Comparison of ENCODE assay signal across 8 cellular contexts in the genomic region with DNA sequence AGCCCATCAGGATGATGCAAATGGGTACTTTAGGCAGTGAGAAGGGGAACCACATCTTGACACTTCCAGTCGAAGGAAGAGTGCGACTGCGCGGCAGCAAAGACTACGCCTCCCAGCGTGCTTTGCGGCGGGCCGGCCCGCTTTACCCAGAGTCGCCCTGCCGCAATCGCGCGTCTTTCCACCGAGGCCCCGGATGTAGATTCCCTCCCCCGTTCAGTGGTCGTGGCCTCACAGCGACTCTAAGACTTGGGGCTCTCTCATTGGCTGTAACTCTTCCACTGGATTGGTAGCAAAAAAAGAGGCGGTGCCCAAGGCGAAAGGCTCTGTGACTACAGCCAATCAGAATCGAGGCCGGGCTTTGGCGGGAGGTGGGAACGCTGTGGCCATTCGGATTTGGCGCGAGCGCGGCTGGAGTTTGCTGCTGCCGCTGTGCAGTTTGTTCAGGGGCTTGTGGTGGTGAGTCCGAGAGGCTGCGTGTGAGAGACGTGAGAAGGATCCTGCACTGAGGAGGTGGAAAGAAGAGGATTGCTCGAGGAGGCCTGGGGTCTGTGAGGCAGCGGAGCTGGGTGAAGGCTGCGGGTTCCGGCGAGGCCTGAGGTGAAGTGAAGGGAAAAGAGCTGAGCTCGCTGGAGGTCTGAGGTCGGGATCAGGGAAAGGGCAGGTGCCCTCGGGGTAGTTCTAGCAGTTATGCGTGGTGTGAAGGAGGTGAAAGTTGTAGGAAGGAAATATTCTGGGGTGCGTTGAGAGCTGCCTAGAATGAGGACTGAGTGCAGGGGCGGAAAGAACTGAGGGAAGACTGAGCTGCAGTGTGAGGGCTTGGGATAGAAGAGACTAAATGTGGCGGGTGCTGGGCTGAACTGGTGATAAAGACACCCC. TPM values are rescaled to one million over a fixed set of nuclear protein-coding genes. Genes with fewer than 3 reads are reported as not detected.
DNase-seq lines count a peak whose midpoint lies in the region; ATAC-seq and TF ChIP-seq lines count a peak whose summit lies in the region.

A gene with protein sequence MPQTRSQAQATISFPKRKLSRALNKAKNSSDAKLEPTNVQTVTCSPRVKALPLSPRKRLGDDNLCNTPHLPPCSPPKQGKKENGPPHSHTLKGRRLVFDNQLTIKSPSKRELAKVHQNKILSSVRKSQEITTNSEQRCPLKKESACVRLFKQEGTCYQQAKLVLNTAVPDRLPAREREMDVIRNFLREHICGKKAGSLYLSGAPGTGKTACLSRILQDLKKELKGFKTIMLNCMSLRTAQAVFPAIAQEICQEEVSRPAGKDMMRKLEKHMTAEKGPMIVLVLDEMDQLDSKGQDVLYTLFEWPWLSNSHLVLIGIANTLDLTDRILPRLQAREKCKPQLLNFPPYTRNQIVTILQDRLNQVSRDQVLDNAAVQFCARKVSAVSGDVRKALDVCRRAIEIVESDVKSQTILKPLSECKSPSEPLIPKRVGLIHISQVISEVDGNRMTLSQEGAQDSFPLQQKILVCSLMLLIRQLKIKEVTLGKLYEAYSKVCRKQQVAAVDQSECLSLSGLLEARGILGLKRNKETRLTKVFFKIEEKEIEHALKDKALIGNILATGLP (plus strand): TSS at position 386 of the 876 bp plus-strand sequence. CDS start 1,542 bp downstream, outside the sequence.

- POLR2A ChIA-PET in RWPE1 (lab: Yijun Ruan, JAX; ENCODE audit: low non-redundant PET) = interaction anchor here (1.0 kb wide), 1 partner anchor 20 kb away, joined by 3 read pairs; no protein-coding TSS in a partner anchor

- H3K4me3 ChIP-seq in LNCaP clone FGC (ENCODE audit: low read depth, low read length) = peak within 1 kb of the TSS; percentile 100

- H3K36me3 Mint-ChIP-seq in activated T-helper 17 cell treated with anti-CD3 and anti-CD28 coated beads, Interleukin-2, amount 50 U/mL, for 72 hours (ENCODE audit: low read depth) = peaks cover 59% of the 10 kb centered on the region
- peaks cover 19% of the 10 kb centered on the region for H3K36me3 Mint-ChIP-seq in natural killer cell treated with Interleukin-12 subunit alpha and Interleukin-12 subunit beta and Interleukin-15 and Interleukin-18, amount 100 ng/mL, for 72 hours

- peaks cover 35% of the 10 kb centered on the region for H3K4me1 Mint-ChIP-seq in activated T-helper 17 cell treated with anti-CD3 and anti-CD28 coated beads, Interleukin-2, amount 50 U/mL, for 72 hours
- peaks cover 39% of the 10 kb centered on the region in 2 donors for H3K4me1 Mint-ChIP-seq in natural killer cell treated with Interleukin-12 subunit alpha and Interleukin-12 subunit beta and Interleukin-15 and Interleukin-18, amount 100 ng/mL, for 72 hours (ENCODE audit: low read depth in 2 of 2)

- H3K27ac ChIP-seq in RWPE1 = peak within 1 kb of the TSS; percentile 89

- no peaks in the 10 kb centered on the region for H3K27me3 Mint-ChIP-seq in activated T-helper 17 cell treated with anti-CD3 and anti-CD28 coated beads, Interleukin-2, amount 50 U/mL, for 72 hours
- H3K27me3 Mint-ChIP-seq in natural killer cell treated with Interleukin-12 subunit alpha and Interleukin-12 subunit beta and Interleukin-15 and Interleukin-18, amount 100 ng/mL, for 72 hours = no peaks in the 10 kb centered on the region

- CTCF ChIA-PET in RWPE1 (lab: Yijun Ruan, JAX) = interaction anchor here (0.7 kb wide), 1 partner anchor 45 kb away, joined by 3 read pairs; no protein-coding TSS in a partner anchor

- no peaks in the 10 kb centered on the region for H3K9me3 Mint-ChIP-seq in activated T-helper 17 cell treated with anti-CD3 and anti-CD28 coated beads, Interleukin-2, amount 50 U/mL, for 72 hours
- no peaks in the 10 kb centered on the region for H3K9me3 Mint-ChIP-seq in natural killer cell treated with Interleukin-12 subunit alpha and Interleukin-12 subunit beta and Interleukin-15 and Interleukin-18, amount 100 ng/mL, for 72 hours

- peak within 1 kb of the TSS; percentile 97 for H3K27ac Mint-ChIP-seq in activated T-helper 17 cell treated with anti-CD3 and anti-CD28 coated beads, Interleukin-2, amount 50 U/mL, for 72 hours
- peak within 1 kb of the TSS; percentile 87 to 91 for H3K27ac Mint-ChIP-seq in natural killer cell treated with Interleukin-12 subunit alpha and Interleukin-12 subunit beta and Interleukin-15 and Interleukin-18, amount 100 ng/mL, for 72 hours

- peak; percentile 99 for DNase-seq in Daoy (ENCODE audit: low read depth)
- peak; percentile 90 for DNase-seq in GOT3 (lab: John Stamatoyannopoulos, UW)
- peak; percentile 98 for DNase-seq in LNCaP clone FGC (ENCODE audit: low read depth)
- peak; percentile 98 for DNase-seq in RWPE1 (ENCODE audit: low spot score)
- peak; percentile 99 for DNase-seq in fibroblast of peridontal ligament (ENCODE audit: extremely low read depth)
- peak; percentile 99 for DNase-seq in natural killer cell treated with Interleukin-12 subunit alpha and Interleukin-12 subunit beta and Interleukin-15 and Interleukin-18, amount 100 ng/mL, for 72 hours (ENCODE audit: low spot score)
- peak; percentile 98 for DNase-seq in stimulated activated naive CD8-positive, alpha-beta T cell treated with anti-CD3 and anti-CD28 coated beads, Interleukin-15, Interleukin-2, amounts not matched to agents 100 U/mL and 50 U/mL, for 24 hours

- peak within 1 kb of the TSS; percentile 99 for H3K4me3 Mint-ChIP-seq in activated T-helper 17 cell treated with anti-CD3 and anti-CD28 coated beads, Interleukin-2, amount 50 U/mL, for 72 hours
- H3K4me3 Mint-ChIP-seq in natural killer cell treated with Interleukin-12 subunit alpha and Interleukin-12 subunit beta and Interleukin-15 and Interleukin-18, amount 100 ng/mL, for 72 hours = peak within 1 kb of the TSS; percentile 98

- TF ChIP-seq CTCF in LNCaP clone FGC (IDR thresholded peaks at IDR 0.05; ENCODE audit: control insufficient read depth, extremely low read depth, insufficient read depth) (no peak), RWPE1 (conservative IDR thresholded peaks at IDR 0.05; ENCODE audit: low read depth) (no peak)

- ATAC-seq in activated T-helper 17 cell treated with anti-CD3 and anti-CD28 coated beads, Interleukin-2, amount 50 U/mL, for 72 hours (replicated peaks) = peak; percentile 89
- peak; percentile 96 to 97 for ATAC-seq in natural killer cell treated with Interleukin-12 subunit alpha and Interleukin-12 subunit beta and Interleukin-15 and Interleukin-18, amount 100 ng/mL, for 72 hours
- ATAC-seq in stimulated activated naive CD8-positive, alpha-beta T cell treated with anti-CD3 and anti-CD28 coated beads, Interleukin-15, Interleukin-2, amounts not matched to agents 100 U/mL and 50 U/mL, for 24 hours = peak; percentile 93

RNA-seq across cellular contexts. Expression of the gene that starts here (rescaled TPM):
- 124 and 145 TPM in 2 replicates for total RNA-seq in Daoy (2014; rRNA removed; shearing (Covaris generic))
- 100 to 1,000 TPM in 1 of 2 donors, 10 to 100 TPM in 1; 60.9 to 101 TPM for total RNA-seq in activated T-helper 17 cell treated with anti-CD3 and anti-CD28 coated beads, Interleukin-2, amount 50 U/mL, for 72 hours
- 100 to 1,000 TPM in 1 of 2 donors, 10 to 100 TPM in 1; 79.2 to 172 TPM for total RNA-seq in natural killer cell treated with Interleukin-12 subunit alpha and Interleukin-12 subunit beta and Interleukin-15 and Interleukin-18, amount 100 ng/mL, for 72 hours

Comparison
In these comparisons a context has a peak if more than half of its experiments do, and no peak if none do; other contexts are left out.
1. Peak in every context shown above with its lines: DNase-seq, ATAC-seq, H3K4me3 ChIP-seq and H3K27ac ChIP-seq.